In genomic region chr17:75872434-75873351, GRCh38 we compare ENCODE assay signal across 1 cellular context.
TF ChIP-seq lines count a peak whose summit lies in the region.

No MANE protein-coding gene starts in this region.

TF ChIP-seq in HepG2, 621 proteins besides CTCF, POLR2A, EP300 and RAD21 (continued from another document and continues in another):
- TF ChIP-seq HBP1 (CRISPR knock-in tag; IDR thresholded peaks at IDR 0.05; ENCODE audit: low read depth), result peak; percentile 86; the same call in 1 of the 2 replicates
- TF ChIP-seq ZNF501 (CRISPR knock-in tag; IDR thresholded peaks at IDR 0.05), result peak; percentile 58
- peak; percentile 63; the same call in 1 of the 3 replicates for TF ChIP-seq MXI1 (IDR thresholded peaks at IDR 0.05; ENCODE audit: borderline replicate concordance, low read depth, low read length)
- TF ChIP-seq PBX2 (CRISPR knock-in tag; IDR thresholded peaks at IDR 0.05), result no peak
- peak; percentile 48; the same call in 1 of the 2 replicates for TF ChIP-seq ZBTB14 (CRISPR knock-in tag; IDR thresholded peaks at IDR 0.05)
- TF ChIP-seq ZNF350 (CRISPR knock-in tag; IDR thresholded peaks at IDR 0.05; ENCODE audit: borderline replicate concordance, low read depth), result peak; percentile 99
- no peak for TF ChIP-seq ZBTB21 (CRISPR knock-in tag; IDR thresholded peaks at IDR 0.05)
- TF ChIP-seq HMG20A (CRISPR knock-in tag; IDR thresholded peaks at IDR 0.05; ENCODE audit: borderline replicate concordance), result peak; percentile 82
- peak; percentile 45 for TF ChIP-seq STAG1 (CRISPR knock-in tag; IDR thresholded peaks at IDR 0.05)
- no peak for TF ChIP-seq NONO (IDR thresholded peaks at IDR 0.05)
- peak; percentile 77 for TF ChIP-seq NONO (CRISPR knock-in tag; conservative IDR thresholded peaks at IDR 0.05)
- TF ChIP-seq ZFX (CRISPR knock-in tag; IDR thresholded peaks at IDR 0.05; ENCODE audit: low read depth), result peak; percentile 98
- peak; percentile 55; the same call in 1 of the 2 replicates for TF ChIP-seq JUN (CRISPR knock-in tag; IDR thresholded peaks at IDR 0.05)
- peak; percentile 91 for TF ChIP-seq NCOA2 (CRISPR knock-in tag; IDR thresholded peaks at IDR 0.05)
- TF ChIP-seq FOXA1 (IDR thresholded peaks at IDR 0.05), result no peak
- peak; percentile 72 for TF ChIP-seq FOXA1 (CRISPR knock-in tag; IDR thresholded peaks at IDR 0.05)
- no peak for TF ChIP-seq PCBP2 (optimal IDR thresholded peaks at IDR 0.05; ENCODE audit: low read depth, low read length, poor library complexity, severe bottlenecking)
- TF ChIP-seq RARA (CRISPR knock-in tag; IDR thresholded peaks at IDR 0.05), result peak; percentile 98
- TF ChIP-seq NCOA1 (CRISPR knock-in tag; IDR thresholded peaks at IDR 0.05), result no peak; the same call in none of the 2 replicates
- TF ChIP-seq CBX2 (IDR thresholded peaks at IDR 0.05; ENCODE audit: low read depth, low read length), result no peak
- no peak for TF ChIP-seq CBX2 (CRISPR knock-in tag; IDR thresholded peaks at IDR 0.05; ENCODE audit: low read depth)
- TF ChIP-seq HIVEP1 (CRISPR knock-in tag; IDR thresholded peaks at IDR 0.05), result peak; percentile 92
- TF ChIP-seq ZFP37 (CRISPR knock-in tag; IDR thresholded peaks at IDR 0.05; ENCODE audit: borderline replicate concordance), result peak; percentile 74; the same call in 1 of the 2 replicates
- 0 out of 2 replicates have a peak, but pooled peaks have one; percentile 55 for TF ChIP-seq AKNA (CRISPR knock-in tag; IDR thresholded peaks at IDR 0.05; ENCODE audit: borderline replicate concordance)
- TF ChIP-seq ZC3H13 (CRISPR knock-in tag; IDR thresholded peaks at IDR 0.05), result peak; percentile 78
- TF ChIP-seq CENPT (CRISPR knock-in tag; IDR thresholded peaks at IDR 0.05; ENCODE audit: low read depth), result no peak
- 0 out of 2 replicates have a peak, but pooled peaks have one; percentile 81 for TF ChIP-seq RELA (CRISPR knock-in tag; IDR thresholded peaks at IDR 0.05)
- TF ChIP-seq BCL3 (CRISPR knock-in tag; IDR thresholded peaks at IDR 0.05), result peak; percentile 83
- TF ChIP-seq ZNF296 (CRISPR knock-in tag; conservative IDR thresholded peaks at IDR 0.05), result peak; percentile 87
- peak; percentile 99 for TF ChIP-seq RXRA (CRISPR knock-in tag; IDR thresholded peaks at IDR 0.05)
- TF ChIP-seq ZBTB38 (CRISPR knock-in tag; IDR thresholded peaks at IDR 0.05), result peak; percentile 94; the same call in 1 of the 2 replicates
- TF ChIP-seq ZNF512 (CRISPR knock-in tag; IDR thresholded peaks at IDR 0.05), result peak; percentile 86; the same call in 1 of the 2 replicates
- TF ChIP-seq ZNF276 (CRISPR knock-in tag; IDR thresholded peaks at IDR 0.05; ENCODE audit: low read depth), result peak; percentile 44; the same call in 1 of the 2 replicates
- TF ChIP-seq ZFP41 (CRISPR knock-in tag; IDR thresholded peaks at IDR 0.05; ENCODE audit: borderline replicate concordance), result peak; percentile 73; the same call in 1 of the 2 replicates
- peak; percentile 77; the same call in 1 of the 2 replicates for TF ChIP-seq ZNF800 (CRISPR knock-in tag; IDR thresholded peaks at IDR 0.05)
- TF ChIP-seq ARHGAP35 (CRISPR knock-in tag; IDR thresholded peaks at IDR 0.05; ENCODE audit: borderline replicate concordance), result peak; percentile 71; the same call in 1 of the 2 replicates
- TF ChIP-seq ZNF75D (CRISPR knock-in tag; IDR thresholded peaks at IDR 0.05; ENCODE audit: borderline replicate concordance), result no peak
- peak; percentile 25 for TF ChIP-seq MED8 (CRISPR knock-in tag; IDR thresholded peaks at IDR 0.05; ENCODE audit: insufficient replicate concordance)
- TF ChIP-seq ZNF605 (CRISPR knock-in tag; IDR thresholded peaks at IDR 0.05), result peak; percentile 89
- TF ChIP-seq BRCA1 (CRISPR knock-in tag; IDR thresholded peaks at IDR 0.05), result peak; percentile 59; the same call in 1 of the 2 replicates
- peak; percentile 81; the same call in 1 of the 2 replicates for TF ChIP-seq NCOA5 (CRISPR knock-in tag; IDR thresholded peaks at IDR 0.05)
- TF ChIP-seq ZNF335 (CRISPR knock-in tag; IDR thresholded peaks at IDR 0.05), result peak; percentile 91
- peak; percentile 79; the same call in 1 of the 2 replicates for TF ChIP-seq NR2C2 (CRISPR knock-in tag; IDR thresholded peaks at IDR 0.05; ENCODE audit: borderline replicate concordance)
- TF ChIP-seq ZNF280B (CRISPR knock-in tag; IDR thresholded peaks at IDR 0.05; ENCODE audit: borderline replicate concordance), result peak; percentile 69
- peak; percentile 83; the same call in 1 of the 2 replicates for TF ChIP-seq GFI1 (CRISPR knock-in tag; IDR thresholded peaks at IDR 0.05; ENCODE audit: borderline replicate concordance)
